In the genomic region with DNA sequence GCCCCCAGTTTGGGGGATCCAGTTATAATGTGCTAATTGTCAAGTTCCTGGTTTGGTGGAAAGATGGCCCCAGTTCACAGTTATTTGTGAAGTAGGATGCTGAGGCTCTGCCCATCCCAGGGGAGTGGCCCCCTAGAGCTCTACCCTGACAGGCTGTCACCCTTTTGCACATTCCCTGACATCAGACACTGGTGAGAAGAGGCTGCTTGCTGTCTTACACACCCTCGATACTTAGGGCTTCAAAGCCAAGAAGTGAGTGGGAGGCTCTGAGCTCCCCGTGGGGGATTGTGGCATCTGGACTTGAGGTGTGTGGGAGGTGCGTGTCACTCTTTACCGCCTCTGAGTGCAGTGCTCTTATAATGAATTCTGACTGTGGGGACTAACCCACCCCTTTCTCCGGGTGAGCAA, we compare ENCODE assay signal across 9 cellular contexts.
DNase-seq lines count a peak whose midpoint lies in the region; ATAC-seq and TF ChIP-seq lines count a peak whose summit lies in the region.
"Had no signal": no experiment of that assay in that cellular context is flagged by ENCODE, and none has a peak within 500 bp of the region (broad histone marks: within the 10 kb centered on the region; RNA-seq: fewer than 3 reads in every experiment).

No MANE protein-coding gene starts in this region.

- peak; percentile 83 for ATAC-seq in GM21737 (IDR thresholded peaks at IDR 0.05; ENCODE audit: unreplicated experiment)

- DNase-seq in fibroblast of pulmonary artery (ENCODE audit: low read depth): peak; percentile 53
- no peak for DNase-seq in GOT3 (lab: John Stamatoyannopoulos, UW)
- DNase-seq in G401 (ENCODE audit: low spot score): no peak
- DNase-seq in NCI-H2196 treated with DMSO at 0.1 percent for 48 hours (lab: John Stamatoyannopoulos, UW; ENCODE audit: unreplicated experiment): no peak
- DNase-seq in adrenal gland: no peak

- H3K27me3 ChIP-seq in OCI-LY3 (ENCODE audit: low read depth, low read length): no peaks in the 10 kb centered on the region
- no peaks in the 10 kb centered on the region for H3K27me3 ChIP-seq in adrenal gland
- H3K27me3 ChIP-seq: heart left ventricle had no signal

- intact Hi-C loops in adrenal gland (cut with DNase I): no loop called here

- H3K36me3 ChIP-seq in OCI-LY3 (replicated peaks; ENCODE audit: low read depth, low read length) (peaks cover 34% of the 10 kb centered on the region), adrenal gland (replicated peaks in 1 of 2) (no peaks in the 10 kb centered on the region)

- H3K4me2 ChIP-seq in OCI-LY3 (ENCODE audit: low read length): peak overlapping the region; percentile 70

- H2AFZ ChIP-seq in OCI-LY3 (ENCODE audit: low read depth, low read length): no peak overlapping the region

- no peak for TF ChIP-seq CTCF in OCI-LY3 (IDR thresholded peaks at IDR 0.05; ENCODE audit: low read depth, low read length)
- TF ChIP-seq CTCF in fibroblast of pulmonary artery (IDR thresholded peaks at IDR 0.05; ENCODE audit: low read length, missing control alignments): no peak
- TF ChIP-seq CTCF in adrenal gland (IDR thresholded peaks at IDR 0.05): no peak

- H3K27ac ChIP-seq in OCI-LY3 (ENCODE audit: low read length): peak overlapping the region; percentile 91
- no peak overlapping the region for H3K27ac ChIP-seq in adrenal gland
- H3K27ac ChIP-seq: heart left ventricle had no signal

- peaks cover 22% of the 10 kb centered on the region for H4K20me1 ChIP-seq in OCI-LY3 (ENCODE audit: insufficient read depth, low read length)

- no peaks in the 10 kb centered on the region for H3K79me2 ChIP-seq in OCI-LY3 (ENCODE audit: low read length)

- H3K9me3 ChIP-seq in OCI-LY3 (ENCODE audit: insufficient read depth, low read length) (no peaks in the 10 kb centered on the region), adrenal gland (replicated peaks in 1 of 3) (no peaks in the 10 kb centered on the region)
- H3K9me3 ChIP-seq: heart left ventricle had no signal

- WGBS in adrenal gland, 4 donors: 55 to 74% (median 63%) methylated on average over 5 of the region's 5 CpGs

- H3K4me1 ChIP-seq in OCI-LY3 (ENCODE audit: low read length): peaks cover 51% of the 10 kb centered on the region
- H3K4me1 ChIP-seq in adrenal gland (replicated peaks in 1 of 2): no peaks in the 10 kb centered on the region

- H3K9ac ChIP-seq in OCI-LY3 (ENCODE audit: low read length): peak overlapping the region; percentile 43; the same call in 1 of the 2 replicates

- H3K4me3 ChIP-seq in OCI-LY3 (ENCODE audit: low read length): peak overlapping the region; percentile 57
- no peak overlapping the region for H3K4me3 ChIP-seq in fibroblast of pulmonary artery (replicated peaks; ENCODE audit: low read depth, low read length)
- H3K4me3 ChIP-seq in adrenal gland: no peak overlapping the region
- H3K4me3 ChIP-seq: heart left ventricle had no signal

- in situ Hi-C loops in G401 (cut with HindIII; ENCODE audit: low sequenced_read_pairs): no loop called here

- peak; percentile 18 for TF ChIP-seq POLR2A in GM15510 (IDR thresholded peaks at IDR 0.05; ENCODE audit: borderline replicate concordance, extremely low read depth, insufficient read length)
- TF ChIP-seq POLR2A in adrenal gland (IDR thresholded peaks at IDR 0.05): no peak
